Comparison of ENCODE assay signal across 1 cellular context in genomic region chr3:10594915-10595314, GRCh38.
A peak's percentile ranks its signal among the peaks of the same experiment; 100 is the strongest.
TF ChIP-seq lines count a peak whose summit lies in the region.

No MANE protein-coding gene starts in this region.

TF ChIP-seq in K562, 482 proteins besides CTCF, POLR2A, EP300 and RAD21 (continued from another document and continues in another):
- TF ChIP-seq SAFB (IDR thresholded peaks at IDR 0.05; ENCODE audit: borderline replicate concordance, low read depth, low read length): no peak
- TF ChIP-seq USF2 (CRISPR knock-in tag; IDR thresholded peaks at IDR 0.05): no peak
- no peak for TF ChIP-seq TGIF2 (CRISPR knock-in tag; IDR thresholded peaks at IDR 0.05)
- no peak for TF ChIP-seq ZNF347 (CRISPR knock-in tag; IDR thresholded peaks at IDR 0.05; ENCODE audit: low read depth)
- TF ChIP-seq NCOA4 (IDR thresholded peaks at IDR 0.05; ENCODE audit: partially characterized antibody): no peak
- TF ChIP-seq DACH1 (IDR thresholded peaks at IDR 0.05; ENCODE audit: partially characterized antibody): peak; percentile 36
- TF ChIP-seq KDM1A (IDR thresholded peaks at IDR 0.05): no peak
- no peak for TF ChIP-seq HDAC2 (IDR thresholded peaks at IDR 0.05)
- TF ChIP-seq ETV5 (CRISPR knock-in tag; IDR thresholded peaks at IDR 0.05; ENCODE audit: low read depth): 0 out of 2 replicates have a peak, but pooled peaks have one; percentile 23
- no peak for TF ChIP-seq GABPB2 (CRISPR knock-in tag; conservative IDR thresholded peaks at IDR 0.05)
- TF ChIP-seq TBL1XR1 (IDR thresholded peaks at IDR 0.05; ENCODE audit: low read length in 2 of 2): no peak
- TF ChIP-seq, protein P1, sequence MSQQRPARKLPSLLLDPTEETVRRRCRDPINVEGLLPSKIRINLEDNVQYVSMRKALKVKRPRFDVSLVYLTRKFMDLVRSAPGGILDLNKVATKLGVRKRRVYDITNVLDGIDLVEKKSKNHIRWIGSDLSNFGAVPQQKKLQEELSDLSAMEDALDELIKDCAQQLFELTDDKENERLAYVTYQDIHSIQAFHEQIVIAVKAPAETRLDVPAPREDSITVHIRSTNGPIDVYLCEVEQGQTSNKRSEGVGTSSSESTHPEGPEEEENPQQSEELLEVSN (IDR thresholded peaks at IDR 0.05; ENCODE audit: borderline replicate concordance in 1 of 2, extremely low read depth in 1 of 2, insufficient read depth in 1 of 2, insufficient read length in 1 of 2, low read depth in 1 of 2, low read length in 1 of 2, poor library complexity in 1 of 2, severe bottlenecking in 1 of 2): no peak
- TF ChIP-seq ZNF274 (IDR thresholded peaks at IDR 0.05; ENCODE audit: borderline replicate concordance, low read depth, low read length): no peak
- no peak for TF ChIP-seq TRIM28 (IDR thresholded peaks at IDR 0.05)
- TF ChIP-seq ZNF444 (CRISPR knock-in tag; IDR thresholded peaks at IDR 0.05): no peak
- no peak for TF ChIP-seq ZNF239 (CRISPR knock-in tag; IDR thresholded peaks at IDR 0.05)
- TF ChIP-seq, protein P2, sequence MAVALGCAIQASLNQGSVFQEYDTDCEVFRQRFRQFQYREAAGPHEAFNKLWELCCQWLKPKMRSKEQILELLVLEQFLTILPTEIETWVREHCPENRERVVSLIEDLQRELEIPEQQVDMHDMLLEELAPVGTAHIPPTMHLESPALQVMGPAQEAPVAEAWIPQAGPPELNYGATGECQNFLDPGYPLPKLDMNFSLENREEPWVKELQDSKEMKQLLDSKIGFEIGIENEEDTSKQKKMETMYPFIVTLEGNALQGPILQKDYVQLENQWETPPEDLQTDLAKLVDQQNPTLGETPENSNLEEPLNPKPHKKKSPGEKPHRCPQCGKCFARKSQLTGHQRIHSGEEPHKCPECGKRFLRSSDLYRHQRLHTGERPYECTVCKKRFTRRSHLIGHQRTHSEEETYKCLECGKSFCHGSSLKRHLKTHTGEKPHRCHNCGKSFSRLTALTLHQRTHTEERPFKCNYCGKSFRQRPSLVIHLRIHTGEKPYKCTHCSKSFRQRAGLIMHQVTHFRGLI (CRISPR knock-in tag; IDR thresholded peaks at IDR 0.05): no peak
- 0 out of 2 replicates have a peak, but pooled peaks have one; percentile 31 for TF ChIP-seq ELF2 (CRISPR knock-in tag; IDR thresholded peaks at IDR 0.05)
- TF ChIP-seq, protein P3, sequence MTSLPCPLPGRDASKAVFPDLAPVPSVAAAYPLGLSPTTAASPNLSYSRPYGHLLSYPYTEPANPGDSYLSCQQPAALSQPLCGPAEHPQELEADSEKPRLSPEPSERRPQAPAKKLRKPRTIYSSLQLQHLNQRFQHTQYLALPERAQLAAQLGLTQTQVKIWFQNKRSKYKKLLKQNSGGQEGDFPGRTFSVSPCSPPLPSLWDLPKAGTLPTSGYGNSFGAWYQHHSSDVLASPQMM (CRISPR knock-in tag; IDR thresholded peaks at IDR 0.05): no peak
- TF ChIP-seq POLR2H (tag; IDR thresholded peaks at IDR 0.05; ENCODE audit: low read depth): no peak
- TF ChIP-seq, protein P4, sequence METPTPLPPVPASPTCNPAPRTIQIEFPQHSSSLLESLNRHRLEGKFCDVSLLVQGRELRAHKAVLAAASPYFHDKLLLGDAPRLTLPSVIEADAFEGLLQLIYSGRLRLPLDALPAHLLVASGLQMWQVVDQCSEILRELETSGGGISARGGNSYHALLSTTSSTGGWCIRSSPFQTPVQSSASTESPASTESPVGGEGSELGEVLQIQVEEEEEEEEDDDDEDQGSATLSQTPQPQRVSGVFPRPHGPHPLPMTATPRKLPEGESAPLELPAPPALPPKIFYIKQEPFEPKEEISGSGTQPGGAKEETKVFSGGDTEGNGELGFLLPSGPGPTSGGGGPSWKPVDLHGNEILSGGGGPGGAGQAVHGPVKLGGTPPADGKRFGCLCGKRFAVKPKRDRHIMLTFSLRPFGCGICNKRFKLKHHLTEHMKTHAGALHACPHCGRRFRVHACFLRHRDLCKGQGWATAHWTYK (CRISPR knock-in tag; IDR thresholded peaks at IDR 0.05): no peak
- TF ChIP-seq ZBTB2 (IDR thresholded peaks at IDR 0.05): no peak
- no peak for TF ChIP-seq SMAD3 (CRISPR knock-in tag; conservative IDR thresholded peaks at IDR 0.05)
- peak in 1 of 2 experiments; percentile 60; a peak in 1 of 4 replicates for TF ChIP-seq RCOR1 (IDR thresholded peaks at IDR 0.05; ENCODE audit: borderline replicate concordance in 1 of 2, low read depth in 2 of 2, low read length in 2 of 2)
- no peak for TF ChIP-seq OTX1 (CRISPR knock-in tag; IDR thresholded peaks at IDR 0.05)
- no peak for TF ChIP-seq RBM22 (IDR thresholded peaks at IDR 0.05; ENCODE audit: low read depth, low read length, poor library complexity, severe bottlenecking)
- TF ChIP-seq NRF1 (conservative IDR thresholded peaks at IDR 0.05 in 1 of 2, IDR thresholded peaks at IDR 0.05 in 1 of 2): no peak
- TF ChIP-seq ZNF354B (CRISPR knock-in tag; IDR thresholded peaks at IDR 0.05): no peak
- TF ChIP-seq CEBPG (CRISPR knock-in tag; IDR thresholded peaks at IDR 0.05): no peak
- TF ChIP-seq CEBPG (tag; conservative IDR thresholded peaks at IDR 0.05 in 1 of 2, IDR thresholded peaks at IDR 0.05 in 1 of 2): no peak
- no peak for TF ChIP-seq ZBTB7A (IDR thresholded peaks at IDR 0.05; ENCODE audit: borderline replicate concordance, control insufficient read depth, low read depth, low read length)
- no peak for TF ChIP-seq SNIP1 (IDR thresholded peaks at IDR 0.05; ENCODE audit: low read depth)
- TF ChIP-seq, protein P5, sequence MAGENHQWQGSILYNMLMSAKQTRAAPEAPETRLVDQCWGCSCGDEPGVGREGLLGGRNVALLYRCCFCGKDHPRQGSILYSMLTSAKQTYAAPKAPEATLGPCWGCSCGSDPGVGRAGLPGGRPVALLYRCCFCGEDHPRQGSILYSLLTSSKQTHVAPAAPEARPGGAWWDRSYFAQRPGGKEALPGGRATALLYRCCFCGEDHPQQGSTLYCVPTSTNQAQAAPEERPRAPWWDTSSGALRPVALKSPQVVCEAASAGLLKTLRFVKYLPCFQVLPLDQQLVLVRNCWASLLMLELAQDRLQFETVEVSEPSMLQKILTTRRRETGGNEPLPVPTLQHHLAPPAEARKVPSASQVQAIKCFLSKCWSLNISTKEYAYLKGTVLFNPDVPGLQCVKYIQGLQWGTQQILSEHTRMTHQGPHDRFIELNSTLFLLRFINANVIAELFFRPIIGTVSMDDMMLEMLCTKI (IDR thresholded peaks at IDR 0.05; ENCODE audit: partially characterized antibody): no peak
- TF ChIP-seq YBX1 (IDR thresholded peaks at IDR 0.05): no peak
- TF ChIP-seq, protein P6, sequence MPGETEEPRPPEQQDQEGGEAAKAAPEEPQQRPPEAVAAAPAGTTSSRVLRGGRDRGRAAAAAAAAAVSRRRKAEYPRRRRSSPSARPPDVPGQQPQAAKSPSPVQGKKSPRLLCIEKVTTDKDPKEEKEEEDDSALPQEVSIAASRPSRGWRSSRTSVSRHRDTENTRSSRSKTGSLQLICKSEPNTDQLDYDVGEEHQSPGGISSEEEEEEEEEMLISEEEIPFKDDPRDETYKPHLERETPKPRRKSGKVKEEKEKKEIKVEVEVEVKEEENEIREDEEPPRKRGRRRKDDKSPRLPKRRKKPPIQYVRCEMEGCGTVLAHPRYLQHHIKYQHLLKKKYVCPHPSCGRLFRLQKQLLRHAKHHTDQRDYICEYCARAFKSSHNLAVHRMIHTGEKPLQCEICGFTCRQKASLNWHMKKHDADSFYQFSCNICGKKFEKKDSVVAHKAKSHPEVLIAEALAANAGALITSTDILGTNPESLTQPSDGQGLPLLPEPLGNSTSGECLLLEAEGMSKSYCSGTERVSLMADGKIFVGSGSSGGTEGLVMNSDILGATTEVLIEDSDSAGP (CRISPR knock-in tag; IDR thresholded peaks at IDR 0.05): no peak
- no peak for TF ChIP-seq SMARCE1 (IDR thresholded peaks at IDR 0.05)
- no peak for TF ChIP-seq NFXL1 (CRISPR knock-in tag; IDR thresholded peaks at IDR 0.05)
- TF ChIP-seq FUS (optimal IDR thresholded peaks at IDR 0.05; ENCODE audit: low read depth, low read length): no peak
- TF ChIP-seq CHD2 (IDR thresholded peaks at IDR 0.05; ENCODE audit: low read depth, low read length): peak; percentile 70
- no peak for TF ChIP-seq SIN3A (IDR thresholded peaks at IDR 0.05; ENCODE audit: borderline replicate concordance in 2 of 2, control insufficient read depth in 1 of 2, low read depth in 2 of 2, low read length in 2 of 2)
- TF ChIP-seq ZNF586 (CRISPR knock-in tag; conservative IDR thresholded peaks at IDR 0.05): no peak
- peak; percentile 14; the same call in 1 of the 2 replicates for TF ChIP-seq PKNOX1 (IDR thresholded peaks at IDR 0.05)
- no peak for TF ChIP-seq GATA2 (CRISPR knock-in tag; IDR thresholded peaks at IDR 0.05)
- TF ChIP-seq HLTF (IDR thresholded peaks at IDR 0.05): no peak
- TF ChIP-seq BRCA1 (IDR thresholded peaks at IDR 0.05): no peak
- TF ChIP-seq BRCA1 (CRISPR knock-in tag; IDR thresholded peaks at IDR 0.05): no peak
- TF ChIP-seq CEBPB (tag; IDR thresholded peaks at IDR 0.05): no peak
- no peak for TF ChIP-seq MXI1 (IDR thresholded peaks at IDR 0.05; ENCODE audit: low read depth, low read length)
- no peak for TF ChIP-seq ZNF639 (CRISPR knock-in tag; conservative IDR thresholded peaks at IDR 0.05 in 1 of 2, IDR thresholded peaks at IDR 0.05 in 1 of 2)
- no peak for TF ChIP-seq FOXJ2 (tag; IDR thresholded peaks at IDR 0.05)
- TF ChIP-seq, protein P7, sequence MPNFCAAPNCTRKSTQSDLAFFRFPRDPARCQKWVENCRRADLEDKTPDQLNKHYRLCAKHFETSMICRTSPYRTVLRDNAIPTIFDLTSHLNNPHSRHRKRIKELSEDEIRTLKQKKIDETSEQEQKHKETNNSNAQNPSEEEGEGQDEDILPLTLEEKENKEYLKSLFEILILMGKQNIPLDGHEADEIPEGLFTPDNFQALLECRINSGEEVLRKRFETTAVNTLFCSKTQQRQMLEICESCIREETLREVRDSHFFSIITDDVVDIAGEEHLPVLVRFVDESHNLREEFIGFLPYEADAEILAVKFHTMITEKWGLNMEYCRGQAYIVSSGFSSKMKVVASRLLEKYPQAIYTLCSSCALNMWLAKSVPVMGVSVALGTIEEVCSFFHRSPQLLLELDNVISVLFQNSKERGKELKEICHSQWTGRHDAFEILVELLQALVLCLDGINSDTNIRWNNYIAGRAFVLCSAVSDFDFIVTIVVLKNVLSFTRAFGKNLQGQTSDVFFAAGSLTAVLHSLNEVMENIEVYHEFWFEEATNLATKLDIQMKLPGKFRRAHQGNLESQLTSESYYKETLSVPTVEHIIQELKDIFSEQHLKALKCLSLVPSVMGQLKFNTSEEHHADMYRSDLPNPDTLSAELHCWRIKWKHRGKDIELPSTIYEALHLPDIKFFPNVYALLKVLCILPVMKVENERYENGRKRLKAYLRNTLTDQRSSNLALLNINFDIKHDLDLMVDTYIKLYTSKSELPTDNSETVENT (CRISPR knock-in tag; IDR thresholded peaks at IDR 0.05): no peak
- TF ChIP-seq SP2 (IDR thresholded peaks at IDR 0.05; ENCODE audit: extremely low read depth, low read depth, low read length, poor library complexity, severe bottlenecking): peak; percentile 79
- TF ChIP-seq ZNF707 (CRISPR knock-in tag; conservative IDR thresholded peaks at IDR 0.05): no peak
